ENCODE assay signal across 23 cellular contexts in the genomic region with DNA sequence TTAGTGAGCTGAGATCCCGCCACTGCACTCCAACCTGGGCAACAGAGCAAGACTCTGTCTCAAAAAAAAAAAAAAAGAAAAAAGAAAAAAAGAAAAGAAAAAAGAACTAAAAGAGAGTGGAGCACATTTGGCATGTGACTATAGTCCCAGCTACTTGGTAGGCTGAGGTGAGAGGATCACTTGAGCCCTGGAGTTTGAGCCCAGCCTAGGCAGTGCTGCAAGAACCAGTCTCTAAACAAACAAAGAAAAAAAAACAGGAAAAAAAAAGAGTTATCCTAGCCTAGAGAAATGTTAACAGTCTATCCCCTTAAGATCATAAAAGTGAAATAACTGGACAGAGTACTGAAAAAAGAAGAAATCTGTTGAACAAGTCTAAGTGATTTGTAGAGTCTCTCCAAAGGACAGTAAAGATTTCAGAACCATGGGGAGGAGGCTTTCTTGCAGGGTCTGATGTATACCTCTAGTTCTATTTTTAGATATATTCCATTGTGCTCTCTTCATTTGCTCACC. TPM values are rescaled to one million over a fixed set of nuclear protein-coding genes. Genes with fewer than 3 reads are reported as not detected.
A peak's percentile ranks its signal among the peaks of the same experiment; 100 is the strongest.
DNase-seq lines count a peak whose midpoint lies in the region; ATAC-seq and TF ChIP-seq lines count a peak whose summit lies in the region.
"Had no signal": no experiment of that assay in that cellular context is flagged by ENCODE, and none has a peak within 500 bp of the region (broad histone marks: within the 10 kb centered on the region; RNA-seq: fewer than 3 reads in every experiment).

No MANE protein-coding gene starts in this region.

- H3K9me2 ChIP-seq in Loucy (replicated peaks; ENCODE audit: low read depth, low read length), result no peaks in the 10 kb centered on the region

- H3K36me3 Mint-ChIP-seq in Calu3 (ENCODE audit: insufficient read depth, unreplicated experiment), result peaks cover 21% of the 10 kb centered on the region
- H3K36me3 Mint-ChIP-seq: activated naive CD8-positive, alpha-beta T cell treated with anti-CD3 and anti-CD28 coated beads, Interleukin-2, amount 10 ng/mL, durations not matched to agents 7 days and 5 days; IgD-negative memory B cell; memory B cell; T-cell had no signal

- H3K36me3 ChIP-seq in Loucy (ENCODE audit: insufficient read depth, low read length), result no peaks in the 10 kb centered on the region
- H3K36me3 ChIP-seq: esophagus muscularis mucosa, gastrocnemius medialis, suprapubic skin had no signal

- CTCF ChIA-PET in Calu3 (lab: Charles Lee), result interaction anchor here (0.6 to 2.0 kb wide), 2 partner anchors 24 to 47 kb away, joined by 3 to 10 read pairs; a partner anchor contains a TSS

- no peaks in the 10 kb centered on the region for H3K27me3 ChIP-seq in Loucy (ENCODE audit: insufficient read depth, low read length, poor library complexity, severe bottlenecking)
- H3K27me3 ChIP-seq: esophagus muscularis mucosa, gastrocnemius medialis, MG63, suprapubic skin had no signal

- DNase-seq in left lobe of liver (ENCODE audit: low spot score) (no peak), Calu3 (no peak), cerebellum (ENCODE audit: low spot score) (no peak)
- DNase-seq: activated CD4-positive, alpha-beta T cell treated with anti-CD3 and anti-CD28 coated beads for 4 hours; activated naive CD8-positive, alpha-beta T cell treated with anti-CD3 and anti-CD28 coated beads, Interleukin-2, amount 10 ng/mL, durations not matched to agents 7 days and 5 days; cerebellar nuclear complex; effector CD8-positive, alpha-beta T cell; gastrocnemius medialis; H7; kidney; MG63; SHP77 treated with DMSO at 0.1 percent for 48 hours; T-cell had no signal

- peaks cover 26% of the 10 kb centered on the region for H3K4me1 ChIP-seq in Loucy (ENCODE audit: insufficient read depth, low read length, poor library complexity, severe bottlenecking)
- H3K4me1 ChIP-seq: parathyroid adenoma had no signal

- H3K4me3 ChIP-seq in Loucy (ENCODE audit: low read length, poor library complexity, severe bottlenecking), result no peak overlapping the region
- H3K4me3 ChIP-seq: esophagus muscularis mucosa, gastrocnemius medialis, MG63, suprapubic skin had no signal

- 0 out of 2 replicates have a peak overlapping the region, but pooled peaks have one; percentile 29 for H2AFZ ChIP-seq in Loucy (ENCODE audit: low read length)
- H2AFZ ChIP-seq: parathyroid adenoma had no signal

- no peaks in the 10 kb centered on the region for H3F3A ChIP-seq in Loucy (ENCODE audit: low read depth)

- no peak overlapping the region for H3K27ac Mint-ChIP-seq in Calu3 (ENCODE audit: unreplicated experiment)
- H3K27ac Mint-ChIP-seq: activated naive CD8-positive, alpha-beta T cell treated with anti-CD3 and anti-CD28 coated beads, Interleukin-2, amount 10 ng/mL, durations not matched to agents 7 days and 5 days; activated T-helper 17 cell treated with anti-CD3 and anti-CD28 coated beads, Interleukin-2, amount 50 U/mL, for 72 hours; IgD-negative memory B cell; memory B cell; T-cell had no signal

- no peak overlapping the region for H3K4me2 ChIP-seq in Loucy (ENCODE audit: low read depth, low read length, poor library complexity, severe bottlenecking)

- peaks cover 39% of the 10 kb centered on the region for H3K4me1 Mint-ChIP-seq in Calu3 (ENCODE audit: low read depth, unreplicated experiment)

- H3K27me3 Mint-ChIP-seq in Calu3 (ENCODE audit: unreplicated experiment), result no peaks in the 10 kb centered on the region
- H3K27me3 Mint-ChIP-seq: activated T-helper 17 cell treated with anti-CD3 and anti-CD28 coated beads, Interleukin-2, amount 50 U/mL, for 72 hours; IgD-negative memory B cell; memory B cell; T-cell had no signal

- H3K27ac ChIP-seq in 22Rv1, result peak overlapping the region; percentile 62
- H3K27ac ChIP-seq: esophagus muscularis mucosa, gastrocnemius medialis, parathyroid adenoma, suprapubic skin had no signal

- intact Hi-C loops in Calu3 (cut with micrococcal nuclease; ENCODE audit: unreplicated experiment), result loop anchor here (1.0 kb wide), 1 partner anchor 19 kb away; no protein-coding TSS in a partner anchor

- TF ChIP-seq CTCF in 22Rv1 (IDR thresholded peaks at IDR 0.05) (no peak), Loucy (conservative IDR thresholded peaks at IDR 0.05; ENCODE audit: low read length) (no peak), Calu3 (IDR thresholded peaks at IDR 0.05; ENCODE audit: unreplicated experiment) (no peak)

- H3K9ac ChIP-seq in Loucy (ENCODE audit: low read depth, low read length, poor library complexity, severe bottlenecking), result no peak overlapping the region
- H3K9ac ChIP-seq: parathyroid adenoma had no signal

- no peaks in the 10 kb centered on the region for H3K9me3 Mint-ChIP-seq in Calu3 (ENCODE audit: low read depth, unreplicated experiment)
- H3K9me3 Mint-ChIP-seq: activated naive CD8-positive, alpha-beta T cell treated with anti-CD3 and anti-CD28 coated beads, Interleukin-2, amount 10 ng/mL, durations not matched to agents 7 days and 5 days; activated T-helper 17 cell treated with anti-CD3 and anti-CD28 coated beads, Interleukin-2, amount 50 U/mL, for 72 hours; memory B cell; T-cell had no signal

- peaks cover 5% of the 10 kb centered on the region for H3K79me2 ChIP-seq in Loucy (ENCODE audit: insufficient read depth, low read length)
- H3K79me2 ChIP-seq: parathyroid adenoma had no signal

- peak; percentile 36 for ATAC-seq in left lobe of liver
- no peak for ATAC-seq in GM18870 (IDR thresholded peaks at IDR 0.05; ENCODE audit: unreplicated experiment)
- ATAC-seq: activated T-helper 17 cell treated with anti-CD3 and anti-CD28 coated beads, Interleukin-2, amount 50 U/mL, for 72 hours; gastrocnemius medialis; sciatic nerve; T-cell had no signal

- H3K9me3 ChIP-seq in Loucy (ENCODE audit: insufficient read depth, low read depth, low read length), result no peaks in the 10 kb centered on the region
- H3K9me3 ChIP-seq: esophagus muscularis mucosa, gastrocnemius medialis, MG63, suprapubic skin had no signal

- no peaks in the 10 kb centered on the region for H4K20me1 ChIP-seq in Loucy (ENCODE audit: insufficient read depth, low read length, poor library complexity, severe bottlenecking)

- no peak overlapping the region for H3K4me3 Mint-ChIP-seq in Calu3 (ENCODE audit: low read depth, unreplicated experiment)
- H3K4me3 Mint-ChIP-seq: activated naive CD8-positive, alpha-beta T cell treated with anti-CD3 and anti-CD28 coated beads, Interleukin-2, amount 10 ng/mL, durations not matched to agents 7 days and 5 days; activated T-helper 17 cell treated with anti-CD3 and anti-CD28 coated beads, Interleukin-2, amount 50 U/mL, for 72 hours; IgD-negative memory B cell; memory B cell; T-cell had no signal

- BruUV-seq in Calu3 (replicated peaks; lab: Mats Ljungman, UMichigan), result no TSS peak

RNA-seq across cellular contexts. Expression of a gene that starts 4.5 kb away (rescaled TPM):
- total RNA-seq in left lobe of liver (320 TPM), Calu3 (2022) (686 and 744 TPM in 2 replicates), cerebellum (175 TPM)

RNA-seq across cellular contexts. Expression of a gene that starts 24.4 kb away (rescaled TPM):
- total RNA-seq in left lobe of liver (310 TPM), Calu3 (2022) (111 and 119 TPM in 2 replicates), cerebellum (47.0 TPM)

RNA-seq across cellular contexts. Expression of a gene that starts 26.1 kb away (rescaled TPM):
- total RNA-seq in left lobe of liver (32.3 TPM), Calu3 (2022) (13.6 and 15.5 TPM in 2 replicates), cerebellum (3.1 TPM)

RNA-seq across cellular contexts. Expression of a gene that starts 26.3 kb away (rescaled TPM):
- 2.1 TPM for total RNA-seq in left lobe of liver
- total RNA-seq in Calu3 (2022), result 4.9 and 6.0 TPM in 2 replicates
- 0.27 TPM for total RNA-seq in cerebellum

RNA-seq across cellular contexts. Expression of a gene that starts 35.2 kb away (rescaled TPM):
- total RNA-seq in left lobe of liver (7.0 TPM), Calu3 (2022) (1.8 and 2.3 TPM in 2 replicates), cerebellum (0.64 TPM)
